Comparison of ENCODE assay signal across 9 cellular contexts in genomic region chr2:232632229-232632903, GRCh38. TPM values are rescaled to one million over a fixed set of nuclear protein-coding genes. Genes with fewer than 3 reads are reported as not detected.
DNase-seq lines count a peak whose midpoint lies in the region; ATAC-seq and TF ChIP-seq lines count a peak whose summit lies in the region.
"Had no signal": no experiment of that assay in that cellular context is flagged by ENCODE, and none has a peak within 500 bp of the region (broad histone marks: within the 10 kb centered on the region; RNA-seq: fewer than 3 reads in every experiment).

No MANE protein-coding gene starts in this region.

- TF ChIP-seq CTCF in HFFc6 (IDR thresholded peaks at IDR 0.05) = no peak

- no peaks in the 10 kb centered on the region for H3K9me3 ChIP-seq in iPS-20b (ENCODE audit: insufficient read depth, low read depth, low read length)

- H3K27me3 Mint-ChIP-seq in HFFc6 (ENCODE audit: insufficient read depth) = peaks cover 34% of the 10 kb centered on the region
- peaks cover 36% of the 10 kb centered on the region for H3K27me3 Mint-ChIP-seq in activated CD4-positive, alpha-beta memory T cell treated with anti-CD3 and anti-CD28 coated beads, Interleukin-2, amount 10 ng/mL, durations not matched to agents 7 days and 5 days
- H3K27me3 Mint-ChIP-seq in stimulated activated memory B cell treated with anti-CD40 and anti-IgM and Interleukin-4, amounts not matched to agents 10 μg/mL and 1 μg/mL and 100 μg/mL, for 72 hours = peaks cover 52% of the 10 kb centered on the region

- no peaks in the 10 kb centered on the region for H3K9me3 Mint-ChIP-seq in HFFc6
- H3K9me3 Mint-ChIP-seq in activated CD4-positive, alpha-beta memory T cell treated with anti-CD3 and anti-CD28 coated beads, Interleukin-2, amount 10 ng/mL, durations not matched to agents 7 days and 5 days = no peaks in the 10 kb centered on the region
- H3K9me3 Mint-ChIP-seq in stimulated activated memory B cell treated with anti-CD40 and anti-IgM and Interleukin-4, amounts not matched to agents 10 μg/mL and 1 μg/mL and 100 μg/mL, for 72 hours = no peaks in the 10 kb centered on the region

- peak overlapping the region; percentile 65 for H3K4me3 Mint-ChIP-seq in HFFc6
- peak overlapping the region; percentile 39 for H3K4me3 Mint-ChIP-seq in activated CD4-positive, alpha-beta memory T cell treated with anti-CD3 and anti-CD28 coated beads, Interleukin-2, amount 10 ng/mL, durations not matched to agents 7 days and 5 days
- H3K4me3 Mint-ChIP-seq in stimulated activated memory B cell treated with anti-CD40 and anti-IgM and Interleukin-4, amounts not matched to agents 10 μg/mL and 1 μg/mL and 100 μg/mL, for 72 hours = peak overlapping the region; percentile 48

- H3K4me1 Mint-ChIP-seq in HFFc6 (ENCODE audit: low read depth) = peaks cover 13% of the 10 kb centered on the region
- peaks cover 8% of the 10 kb centered on the region for H3K4me1 Mint-ChIP-seq in activated CD4-positive, alpha-beta memory T cell treated with anti-CD3 and anti-CD28 coated beads, Interleukin-2, amount 10 ng/mL, durations not matched to agents 7 days and 5 days
- H3K4me1 Mint-ChIP-seq in stimulated activated memory B cell treated with anti-CD40 and anti-IgM and Interleukin-4, amounts not matched to agents 10 μg/mL and 1 μg/mL and 100 μg/mL, for 72 hours = peaks cover 10% of the 10 kb centered on the region

- H3K27ac ChIP-seq in iPS-20b (ENCODE audit: low read length) = no peak overlapping the region

- no peak for ATAC-seq in stimulated activated memory B cell treated with anti-CD40 and anti-IgM and Interleukin-4, amounts not matched to agents 10 μg/mL and 1 μg/mL and 100 μg/mL, for 72 hours

- no peak overlapping the region for H3K27ac Mint-ChIP-seq in HFFc6
- no peak overlapping the region for H3K27ac Mint-ChIP-seq in activated CD4-positive, alpha-beta memory T cell treated with anti-CD3 and anti-CD28 coated beads, Interleukin-2, amount 10 ng/mL, durations not matched to agents 7 days and 5 days
- H3K27ac Mint-ChIP-seq in stimulated activated memory B cell treated with anti-CD40 and anti-IgM and Interleukin-4, amounts not matched to agents 10 μg/mL and 1 μg/mL and 100 μg/mL, for 72 hours = no peak overlapping the region

- H3K4me1 ChIP-seq in iPS-20b (ENCODE audit: insufficient read depth, low read length) = no peaks in the 10 kb centered on the region

- H3K36me3 Mint-ChIP-seq in HFFc6 (ENCODE audit: low read depth) = no peaks in the 10 kb centered on the region
- H3K36me3 Mint-ChIP-seq in activated CD4-positive, alpha-beta memory T cell treated with anti-CD3 and anti-CD28 coated beads, Interleukin-2, amount 10 ng/mL, durations not matched to agents 7 days and 5 days (ENCODE audit: low read depth) = no peaks in the 10 kb centered on the region
- no peaks in the 10 kb centered on the region for H3K36me3 Mint-ChIP-seq in stimulated activated memory B cell treated with anti-CD40 and anti-IgM and Interleukin-4, amounts not matched to agents 10 μg/mL and 1 μg/mL and 100 μg/mL, for 72 hours

- POLR2A ChIA-PET in activated CD4-positive, alpha-beta memory T cell treated with anti-CD3 and anti-CD28 coated beads, Interleukin-2, amount 10 ng/mL, durations not matched to agents 7 days and 5 days (lab: Charles Lee) = interaction anchor here (0.5 kb wide), 1 partner anchor 883 kb away, joined by 5 read pairs; no protein-coding TSS in a partner anchor

- peak overlapping the region; percentile 70; the same call in 1 of the 2 replicates for H3K4me3 ChIP-seq in iPS-20b (ENCODE audit: low read length)

- no peak for DNase-seq in HFFc6
- no peak for DNase-seq in activated CD4-positive, alpha-beta memory T cell treated with anti-CD3 and anti-CD28 coated beads, Interleukin-2, amount 10 ng/mL, durations not matched to agents 7 days and 5 days
- no peak for DNase-seq in SIG-M5 treated with dmso at 0.1 percent for 504 hours (lab: John Stamatoyannopoulos, UW; ENCODE audit: unreplicated experiment)
- DNase-seq in NCI-H146 (lab: John Stamatoyannopoulos, UW) = no peak
- no peak for DNase-seq in cerebellar cortex (ENCODE audit: low spot score)
- DNase-seq in UCSD-AML1 (lab: John Stamatoyannopoulos, UW; ENCODE audit: unreplicated experiment) = no peak

- no peak overlapping the region for H3K9ac ChIP-seq in iPS-20b (ENCODE audit: low read depth, low read length)

- peaks cover 59% of the 10 kb centered on the region for H3K27me3 ChIP-seq in iPS-20b (ENCODE audit: insufficient read depth, low read length)

- CTCF ChIA-PET in activated CD4-positive, alpha-beta memory T cell treated with anti-CD3 and anti-CD28 coated beads, Interleukin-2, amount 10 ng/mL, durations not matched to agents 7 days and 5 days (lab: Charles Lee) = interaction anchor here (0.6 to 1.3 kb wide), 3 partner anchors 27 to 82 kb away, joined by 3 to 5 read pairs (median 3); no protein-coding TSS in a partner anchor

- no peaks in the 10 kb centered on the region for H3K36me3 ChIP-seq in iPS-20b (ENCODE audit: insufficient read depth, low read depth, low read length)

RNA-seq across cellular contexts. Expression of gene EFHD1, which starts 1.0 kb away (rescaled TPM):
- total RNA-seq in HFFc6 (2021; fragmentation: NEBNext Ultra II Directional; extraction: Animal tissue kit (Norgen Biotek cat#: 25700)) = 1 to 10 TPM; 2.0 to 3.4 (median 2.9) TPM
- total RNA-seq in activated CD4-positive, alpha-beta memory T cell treated with anti-CD3 and anti-CD28 coated beads, Interleukin-2, amount 10 ng/mL, durations not matched to agents 7 days and 5 days = 1 to 10 TPM; 2.0 to 2.7 TPM
- total RNA-seq: dermis microvascular lymphatic vessel endothelial cell had no signal
